Comparison of ENCODE assay signal across 1 cellular context in the genomic region with DNA sequence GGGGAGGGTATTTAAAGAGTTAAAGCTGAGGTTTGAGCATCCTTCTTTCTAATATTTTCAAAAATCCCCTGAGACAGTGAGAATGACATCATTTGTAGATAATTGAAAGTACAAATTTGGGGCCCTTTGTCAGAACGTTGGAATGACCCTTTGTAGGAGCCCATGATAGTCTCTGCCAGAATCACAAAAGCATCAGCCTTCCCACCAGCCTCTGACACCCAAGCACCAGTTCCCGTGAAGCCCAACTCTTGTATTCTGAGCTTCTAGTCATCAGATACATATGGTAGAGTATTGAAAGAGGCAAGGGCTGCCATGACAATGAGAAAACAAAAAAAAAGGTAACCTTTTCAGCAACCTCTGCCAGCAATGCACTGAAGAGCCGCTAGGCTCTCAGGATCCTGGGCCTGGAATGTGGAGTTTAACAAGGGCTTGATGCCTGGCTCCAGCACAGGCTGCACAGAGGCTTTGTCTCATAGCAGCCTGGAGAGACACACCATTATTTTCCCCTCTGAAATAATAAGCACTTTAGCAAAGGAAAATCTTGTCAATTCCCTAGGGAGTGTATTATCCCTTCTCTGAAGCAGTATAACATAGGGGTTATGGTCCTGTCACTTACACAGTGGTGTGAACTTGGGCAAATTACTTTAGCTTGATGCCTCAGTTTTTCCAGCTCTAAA.
TF ChIP-seq lines count a peak whose summit lies in the region.

No MANE protein-coding gene starts in this region.

TF ChIP-seq in IMR-90, 13 proteins besides CTCF, POLR2A, EP300 and RAD21 (continued from another document):
- no peak for TF ChIP-seq RFX5 (IDR thresholded peaks at IDR 0.05; ENCODE audit: low read depth, low read length)
- TF ChIP-seq FOS (IDR thresholded peaks at IDR 0.05; ENCODE audit: low read depth, low read length): no peak
- TF ChIP-seq CHD1 (IDR thresholded peaks at IDR 0.05; ENCODE audit: low read depth, low read length): no peak
- TF ChIP-seq RCOR1 (IDR thresholded peaks at IDR 0.05; ENCODE audit: insufficient replicate concordance, low read length): no peak
- TF ChIP-seq NFE2L2 (IDR thresholded peaks at IDR 0.05; ENCODE audit: low read depth, low read length): no peak
- TF ChIP-seq CEBPB (IDR thresholded peaks at IDR 0.05; ENCODE audit: low read depth, low read length): no peak
